Comparison of ENCODE assay signal across 9 cellular contexts in genomic region chr11:63843042-63843441, GRCh38. TPM values are rescaled to one million over a fixed set of nuclear protein-coding genes. Genes with fewer than 3 reads are reported as not detected.
DNase-seq lines count a peak whose midpoint lies in the region; ATAC-seq and TF ChIP-seq lines count a peak whose summit lies in the region.
"Had no signal": no experiment of that assay in that cellular context is flagged by ENCODE, and none has a peak within 500 bp of the region (broad histone marks: within the 10 kb centered on the region; RNA-seq: fewer than 3 reads in every experiment).

No MANE protein-coding gene starts in this region.

- peaks cover 20% of the 10 kb centered on the region for H3K36me3 ChIP-seq in left ventricle myocardium inferior
- peaks cover 0 to 21% (median 5%) of the 10 kb centered on the region in 3 experiments for H3K36me3 ChIP-seq in naive thymus-derived CD4-positive, alpha-beta T cell (ENCODE audit: control insufficient read depth in 2 of 3, insufficient read depth in 3 of 3, low read length in 3 of 3)

- intact Hi-C loops in left ventricle myocardium inferior (cut with micrococcal nuclease): no loop called here
- intact Hi-C loops in left ventricle myocardium superior (cut with micrococcal nuclease): no loop called here
- intact Hi-C loops in naive thymus-derived CD4-positive, alpha-beta T cell (cut with micrococcal nuclease): no loop called here

- POLR2A ChIA-PET in naive thymus-derived CD4-positive, alpha-beta T cell (lab: Charles Lee): interaction anchor here (0.6 to 1.2 kb wide), 5 partner anchors 14 to 986 kb away, joined by 3 to 5 read pairs (median 3); no protein-coding TSS in a partner anchor

- H3K9me3 ChIP-seq in left ventricle myocardium inferior (replicated peaks): no peaks in the 10 kb centered on the region
- H3K9me3 ChIP-seq in naive thymus-derived CD4-positive, alpha-beta T cell (ENCODE audit: control insufficient read depth in 2 of 3, low read length in 3 of 3): no peaks in the 10 kb centered on the region

- peak overlapping the region; percentile 3 to 83 (median 72) for H3K27ac Mint-ChIP-seq in naive thymus-derived CD4-positive, alpha-beta T cell

- H3K27ac ChIP-seq in left ventricle myocardium inferior (replicated peaks) (peak overlapping the region; percentile 65), cingulate gyrus (ENCODE audit: low read depth, low read length) (peak overlapping the region; percentile 12)
- H3K27ac ChIP-seq in naive thymus-derived CD4-positive, alpha-beta T cell (ENCODE audit: low read depth, low read length): peak overlapping the region; percentile 30

- peaks cover 0 to 2% (median 0%) of the 10 kb centered on the region in 11 donors for H3K9me3 Mint-ChIP-seq in naive thymus-derived CD4-positive, alpha-beta T cell

- ATAC-seq in left ventricle myocardium superior (no peak), GM19328 (IDR thresholded peaks at IDR 0.05; ENCODE audit: unreplicated experiment) (no peak)
- no peak for ATAC-seq in naive thymus-derived CD4-positive, alpha-beta T cell

- H3K27me3 ChIP-seq in left ventricle myocardium inferior (ENCODE audit: low read depth): no peaks in the 10 kb centered on the region
- no peaks in the 10 kb centered on the region for H3K27me3 ChIP-seq in naive thymus-derived CD4-positive, alpha-beta T cell (ENCODE audit: control insufficient read depth in 2 of 2, insufficient read depth in 2 of 2, low read length in 2 of 2)

- H3K4me3 ChIP-seq in left ventricle myocardium inferior: no peak overlapping the region
- H3K4me3 ChIP-seq in naive thymus-derived CD4-positive, alpha-beta T cell (ENCODE audit: low read length): no peak overlapping the region

- H3K4me3 Mint-ChIP-seq in naive thymus-derived CD4-positive, alpha-beta T cell: peak overlapping the region in 9 of 10 donors; percentile 14 to 99 (median 45)

- H3K27me3 Mint-ChIP-seq in naive thymus-derived CD4-positive, alpha-beta T cell: no peaks in the 10 kb centered on the region

- H3K4me1 ChIP-seq in left ventricle myocardium inferior: peaks cover 84% of the 10 kb centered on the region
- peaks cover 34 to 39% of the 10 kb centered on the region in 2 donors for H3K4me1 ChIP-seq in naive thymus-derived CD4-positive, alpha-beta T cell (ENCODE audit: control insufficient read depth in 2 of 2, insufficient read depth in 2 of 2, low read length in 2 of 2)

- peaks cover 56 to 78% (median 75%) of the 10 kb centered on the region in 7 donors for H3K4me1 Mint-ChIP-seq in naive thymus-derived CD4-positive, alpha-beta T cell

- DNase-seq in left ventricle myocardium inferior (no peak), left ventricle myocardium superior (no peak), NCI-H1417 (lab: John Stamatoyannopoulos, UW) (no peak)
- no peak for DNase-seq in naive thymus-derived CD4-positive, alpha-beta T cell
- DNase-seq in activated CD4-positive, CD25-positive, alpha-beta regulatory T cell (lab: John Stamatoyannopoulos, UW): no peak
- DNase-seq in activated CD4-positive, alpha-beta T cell treated with anti-CD3 and anti-CD28 coated beads, Interleukin-2, amount 50 U/mL, for 4 hours: no peak
- DNase-seq: NCI-H1694 treated with DMSO at 0.1 percent for 48 hours had no signal

- CTCF ChIA-PET in naive thymus-derived CD4-positive, alpha-beta T cell (lab: Charles Lee): interaction anchor here (0.5 to 1.8 kb wide), 5 partner anchors 26 to 269 kb away, joined by 3 to 9 read pairs (median 3); no protein-coding TSS in a partner anchor

- no peak for TF ChIP-seq CTCF in left ventricle myocardium inferior (IDR thresholded peaks at IDR 0.05; ENCODE audit: borderline replicate concordance)

- peaks cover 0 to 28% (median 6%) of the 10 kb centered on the region in 5 donors for H3K36me3 Mint-ChIP-seq in naive thymus-derived CD4-positive, alpha-beta T cell

RNA-seq across cellular contexts. Expression of gene MARK2, which starts 4.1 kb away (rescaled TPM):
- total RNA-seq in left ventricle myocardium inferior (36.6 TPM), left ventricle myocardium superior (49.4 TPM)
- total RNA-seq in naive thymus-derived CD4-positive, alpha-beta T cell: 10 to 100 TPM; 42.3 to 69.1 (median 56.8) TPM
- polyA plus RNA-seq in naive thymus-derived CD4-positive, alpha-beta T cell: 10 to 100 TPM; 29.4 to 64.5 TPM

RNA-seq across cellular contexts. Expression of gene SPINDOC, which starts 29.8 kb away (rescaled TPM):
- total RNA-seq in left ventricle myocardium inferior (14.0 TPM), left ventricle myocardium superior (13.1 TPM)
- 10 to 100 TPM in 2 of 5 experiments, 1 to 10 TPM in 3; 6.6 to 42.2 (median 9.3) TPM for total RNA-seq in naive thymus-derived CD4-positive, alpha-beta T cell
- under 1 TPM; 0.22 to 0.53 TPM for polyA plus RNA-seq in naive thymus-derived CD4-positive, alpha-beta T cell

Comparison
In these comparisons a context has a peak if more than half of its experiments do, and no peak if none do; other contexts are left out.
1. H3K27ac ChIP-seq: peak in every context shown above with its lines; median percentile 65 in left ventricle myocardium inferior; 30 in naive thymus-derived CD4-positive, alpha-beta T cell; 12 in cingulate gyrus.